Comparison of ENCODE assay signal across 21 cellular contexts in the genomic region with DNA sequence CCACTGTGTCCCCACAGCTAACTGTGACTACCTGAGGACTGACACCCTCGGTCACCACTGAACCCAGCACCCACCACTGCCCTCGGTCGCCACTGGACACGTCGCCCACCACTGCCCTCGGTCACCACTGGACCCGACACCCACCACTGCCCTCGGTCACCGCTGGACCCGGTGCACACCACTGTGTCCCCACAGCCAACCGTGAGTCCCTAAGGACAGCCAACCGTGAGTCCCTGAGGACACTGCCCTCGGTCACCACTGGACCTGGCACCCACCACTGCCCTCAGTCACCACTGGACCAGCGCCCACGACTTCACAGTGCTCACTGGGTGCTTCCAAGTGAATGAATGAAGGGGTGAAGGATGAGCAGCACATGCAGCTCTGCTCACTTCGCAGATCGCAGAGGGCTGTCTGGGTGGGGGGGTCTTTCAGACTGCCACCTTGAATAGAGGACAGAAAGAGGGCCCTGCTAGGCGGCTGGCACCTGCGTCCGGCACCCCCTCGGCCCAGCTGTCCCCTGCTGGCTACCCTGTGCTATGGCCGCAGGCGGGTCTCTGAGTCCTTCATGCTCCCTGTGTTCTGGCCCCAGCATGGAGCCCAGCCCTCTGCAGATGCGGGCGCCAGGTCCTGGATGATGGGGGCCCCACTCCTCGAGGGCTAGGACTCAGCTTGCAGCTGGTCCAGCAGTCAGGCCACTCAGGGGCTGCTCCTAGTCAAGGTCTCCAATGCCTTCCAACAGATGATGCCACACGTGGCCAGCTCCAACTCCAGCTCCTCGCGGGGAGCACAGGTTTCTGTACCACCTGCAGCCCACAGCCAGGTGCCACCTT. TPM values are rescaled to one million over a fixed set of nuclear protein-coding genes. Genes with fewer than 3 reads are reported as not detected.
A peak's percentile ranks its signal among the peaks of the same experiment; 100 is the strongest.
DNase-seq lines count a peak whose midpoint lies in the region; ATAC-seq, FAIRE-seq and TF ChIP-seq lines count a peak whose summit lies in the region.
"Had no signal": no experiment of that assay in that cellular context is flagged by ENCODE, and none has a peak within 500 bp of the region (broad histone marks: within the 10 kb centered on the region; RNA-seq: fewer than 3 reads in every experiment).

No MANE protein-coding gene starts in this region.

- H3K36me3 Mint-ChIP-seq in natural killer cell treated with Interleukin-12 subunit alpha and Interleukin-12 subunit beta and Interleukin-15 and Interleukin-18, amount 100 ng/mL, for 72 hours = no peaks in the 10 kb centered on the region
- H3K36me3 Mint-ChIP-seq in natural killer cell = no peaks in the 10 kb centered on the region
- no peaks in the 10 kb centered on the region for H3K36me3 Mint-ChIP-seq in naive thymus-derived CD4-positive, alpha-beta T cell
- no peaks in the 10 kb centered on the region for H3K36me3 Mint-ChIP-seq in activated T-cell treated with anti-CD3 and anti-CD28 coated beads, Interleukin-2, amount 50 U/mL, for 24 hours (ENCODE audit: low read depth)
- H3K36me3 Mint-ChIP-seq: CD4-positive, CD25-positive, alpha-beta regulatory T cell had no signal

- peak; percentile 15 to 31 for ATAC-seq in natural killer cell treated with Interleukin-12 subunit alpha and Interleukin-12 subunit beta and Interleukin-15 and Interleukin-18, amount 100 ng/mL, for 72 hours
- no peak for ATAC-seq in natural killer cell
- ATAC-seq in Right ventricle myocardium superior (ENCODE audit: poor library complexity) = no peak
- ATAC-seq in naive thymus-derived CD4-positive, alpha-beta T cell = peak; percentile 24
- ATAC-seq in HG02678 (IDR thresholded peaks at IDR 0.05; ENCODE audit: unreplicated experiment) = no peak
- ATAC-seq: GM12878, Panc1 had no signal

- intact Hi-C loops in natural killer cell (cut with micrococcal nuclease) = no loop called here
- intact Hi-C loops in Right ventricle myocardium superior (cut with DNase I) = no loop called here
- intact Hi-C loops in naive thymus-derived CD4-positive, alpha-beta T cell (cut with micrococcal nuclease) = no loop called here

- no peak overlapping the region for H3K4me3 ChIP-seq in naive thymus-derived CD4-positive, alpha-beta T cell (ENCODE audit: low read length)
- H3K4me3 ChIP-seq: GM12878 had no signal

- no peaks in the 10 kb centered on the region for H3K36me3 ChIP-seq in naive thymus-derived CD4-positive, alpha-beta T cell (ENCODE audit: control insufficient read depth in 2 of 3, insufficient read depth in 3 of 3, low read length in 3 of 3)

- no peaks in the 10 kb centered on the region for H3K9me3 ChIP-seq in naive thymus-derived CD4-positive, alpha-beta T cell (ENCODE audit: control insufficient read depth in 2 of 3, low read length in 3 of 3)

- POLR2A ChIA-PET in naive thymus-derived CD4-positive, alpha-beta T cell (lab: Charles Lee) = no interaction called here

- no peak overlapping the region for H3K27ac Mint-ChIP-seq in natural killer cell treated with Interleukin-12 subunit alpha and Interleukin-12 subunit beta and Interleukin-15 and Interleukin-18, amount 100 ng/mL, for 72 hours
- no peak overlapping the region for H3K27ac Mint-ChIP-seq in natural killer cell
- no peak overlapping the region for H3K27ac Mint-ChIP-seq in naive thymus-derived CD4-positive, alpha-beta T cell
- H3K27ac Mint-ChIP-seq in activated T-cell treated with anti-CD3 and anti-CD28 coated beads, Interleukin-2, amount 50 U/mL, for 24 hours = no peak overlapping the region
- H3K27ac Mint-ChIP-seq: CD4-positive, CD25-positive, alpha-beta regulatory T cell had no signal

- no peak for TF ChIP-seq CTCF in natural killer cell (IDR thresholded peaks at IDR 0.05)

- peak; percentile 29 for DNase-seq in natural killer cell treated with Interleukin-12 subunit alpha and Interleukin-12 subunit beta and Interleukin-15 and Interleukin-18, amount 100 ng/mL, for 72 hours (ENCODE audit: low spot score)
- DNase-seq in natural killer cell (no peak), Right ventricle myocardium superior (peak; percentile 29), urothelium cell line (ENCODE audit: low spot score) (no peak), NCI-H526 treated with DMSO at 0.1 percent for 48 hours (lab: John Stamatoyannopoulos, UW) (no peak)
- no peak for DNase-seq in naive thymus-derived CD4-positive, alpha-beta T cell
- no peak for DNase-seq in activated T-cell treated with anti-CD3 and anti-CD28 coated beads, Interleukin-2, amount 50 U/mL, for 24 hours
- DNase-seq: Calu3; CD4-positive, CD25-positive, alpha-beta regulatory T cell; DMS79; HCEC 1CT; KBM-7; NCI-H1092 treated with DMSO at 0.1 percent for 48 hours; NCI-H1694 treated with DMSO at 0.1 percent for 48 hours; NCI-H345; SHP77 treated with DMSO at 0.1 percent for 48 hours had no signal

- H3K27ac ChIP-seq in naive thymus-derived CD4-positive, alpha-beta T cell (ENCODE audit: low read depth, low read length) = no peak overlapping the region
- H3K27ac ChIP-seq: HL-60 had no signal

- H3K4me1 ChIP-seq in naive thymus-derived CD4-positive, alpha-beta T cell (ENCODE audit: control insufficient read depth in 2 of 2, insufficient read depth in 2 of 2, low read length in 2 of 2) = no peaks in the 10 kb centered on the region

- no peaks in the 10 kb centered on the region for H3K9me3 Mint-ChIP-seq in natural killer cell treated with Interleukin-12 subunit alpha and Interleukin-12 subunit beta and Interleukin-15 and Interleukin-18, amount 100 ng/mL, for 72 hours
- no peaks in the 10 kb centered on the region for H3K9me3 Mint-ChIP-seq in natural killer cell
- H3K9me3 Mint-ChIP-seq in naive thymus-derived CD4-positive, alpha-beta T cell = peaks cover 0 to 9% (median 0%) of the 10 kb centered on the region in 11 donors
- no peaks in the 10 kb centered on the region for H3K9me3 Mint-ChIP-seq in activated T-cell treated with anti-CD3 and anti-CD28 coated beads, Interleukin-2, amount 50 U/mL, for 24 hours

- peak; percentile 56 for FAIRE-seq in urothelium cell line (lab: Jason Lieb, UNC)
- FAIRE-seq: GM12878, GM18507 had no signal

- H3K4me1 Mint-ChIP-seq in natural killer cell treated with Interleukin-12 subunit alpha and Interleukin-12 subunit beta and Interleukin-15 and Interleukin-18, amount 100 ng/mL, for 72 hours (ENCODE audit: low read depth in 2 of 2) = no peaks in the 10 kb centered on the region
- no peaks in the 10 kb centered on the region for H3K4me1 Mint-ChIP-seq in natural killer cell
- no peaks in the 10 kb centered on the region for H3K4me1 Mint-ChIP-seq in naive thymus-derived CD4-positive, alpha-beta T cell
- H3K4me1 Mint-ChIP-seq in activated T-cell treated with anti-CD3 and anti-CD28 coated beads, Interleukin-2, amount 50 U/mL, for 24 hours (ENCODE audit: low read depth) = no peaks in the 10 kb centered on the region

- peaks cover 0 to 3% of the 10 kb centered on the region in 2 donors for H3K27me3 ChIP-seq in naive thymus-derived CD4-positive, alpha-beta T cell (ENCODE audit: control insufficient read depth in 2 of 2, insufficient read depth in 2 of 2, low read length in 2 of 2)

- no peak overlapping the region for H3K4me3 Mint-ChIP-seq in natural killer cell treated with Interleukin-12 subunit alpha and Interleukin-12 subunit beta and Interleukin-15 and Interleukin-18, amount 100 ng/mL, for 72 hours
- no peak overlapping the region for H3K4me3 Mint-ChIP-seq in natural killer cell
- H3K4me3 Mint-ChIP-seq in naive thymus-derived CD4-positive, alpha-beta T cell = no peak overlapping the region
- no peak overlapping the region for H3K4me3 Mint-ChIP-seq in activated T-cell treated with anti-CD3 and anti-CD28 coated beads, Interleukin-2, amount 50 U/mL, for 24 hours
- H3K4me3 Mint-ChIP-seq: CD4-positive, CD25-positive, alpha-beta regulatory T cell had no signal

- peaks cover 6 to 9% of the 10 kb centered on the region in 2 donors for H3K27me3 Mint-ChIP-seq in natural killer cell treated with Interleukin-12 subunit alpha and Interleukin-12 subunit beta and Interleukin-15 and Interleukin-18, amount 100 ng/mL, for 72 hours
- peaks cover under 1 to 6% of the 10 kb centered on the region in 2 donors for H3K27me3 Mint-ChIP-seq in natural killer cell (ENCODE audit: low read depth in 2 of 2)
- peaks cover 0 to 15% (median 0%) of the 10 kb centered on the region in 5 donors for H3K27me3 Mint-ChIP-seq in naive thymus-derived CD4-positive, alpha-beta T cell
- H3K27me3 Mint-ChIP-seq in activated T-cell treated with anti-CD3 and anti-CD28 coated beads, Interleukin-2, amount 50 U/mL, for 24 hours = peaks cover 13% of the 10 kb centered on the region
- H3K27me3 Mint-ChIP-seq: CD4-positive, CD25-positive, alpha-beta regulatory T cell had no signal

- CTCF ChIA-PET in naive thymus-derived CD4-positive, alpha-beta T cell (lab: Charles Lee) = no interaction called here

RNA-seq across cellular contexts. Expression of gene GPC1, which starts 51.4 kb away (rescaled TPM):
- 1 to 10 TPM; 1.2 to 1.8 TPM for total RNA-seq in natural killer cell treated with Interleukin-12 subunit alpha and Interleukin-12 subunit beta and Interleukin-15 and Interleukin-18, amount 100 ng/mL, for 72 hours
- total RNA-seq in natural killer cell = 1 to 10 TPM in 1 of 3 donors, under 1 TPM in 2; 0.79 to 1.4 (median 0.94) TPM
- total RNA-seq in Right ventricle myocardium superior = 154 TPM
- 1 to 10 TPM in 2 of 5 experiments, under 1 TPM in 3; 0.35 to 4.5 (median 0.90) TPM for total RNA-seq in naive thymus-derived CD4-positive, alpha-beta T cell
- under 1 TPM in 1 of 2 donors, not detected in 1; 0.08 TPM for polyA plus RNA-seq in naive thymus-derived CD4-positive, alpha-beta T cell

Comparison
In these comparisons a context has a peak if more than half of its experiments do, and no peak if none do; other contexts are left out.
1. ATAC-seq: peak in natural killer cell treated with Interleukin-12 subunit alpha and Interleukin-12 subunit beta and Interleukin-15 and Interleukin-18, amount 100 ng/mL, for 72 hours (2 of 2) and naive thymus-derived CD4-positive, alpha-beta T cell (single experiment); none in natural killer cell (0 of 3), Right ventricle myocardium superior (single experiment) and HG02678 (single experiment).
2. DNase-seq: peak in natural killer cell treated with Interleukin-12 subunit alpha and Interleukin-12 subunit beta and Interleukin-15 and Interleukin-18, amount 100 ng/mL, for 72 hours (single experiment) and Right ventricle myocardium superior (single experiment); none in natural killer cell (single experiment), naive thymus-derived CD4-positive, alpha-beta T cell (0 of 9), urothelium cell line (single experiment), activated T-cell treated with anti-CD3 and anti-CD28 coated beads, Interleukin-2, amount 50 U/mL, for 24 hours (single experiment) and NCI-H526 treated with DMSO at 0.1 percent for 48 hours (single experiment).
3. RNA of gene GPC1, which starts 51.4 kb away (total RNA-seq): 154 TPM in Right ventricle myocardium superior (single experiment); 1.2 to 1.8 TPM in natural killer cell treated with Interleukin-12 subunit alpha and Interleukin-12 subunit beta and Interleukin-15 and Interleukin-18, amount 100 ng/mL, for 72 hours, 0.79 to 1.4 TPM in natural killer cell and 0.35 to 4.5 TPM in naive thymus-derived CD4-positive, alpha-beta T cell; every median in the first group is over 10 times any median in the second.